Comparison of ENCODE assay signal across 8 cellular contexts in the genomic region with DNA sequence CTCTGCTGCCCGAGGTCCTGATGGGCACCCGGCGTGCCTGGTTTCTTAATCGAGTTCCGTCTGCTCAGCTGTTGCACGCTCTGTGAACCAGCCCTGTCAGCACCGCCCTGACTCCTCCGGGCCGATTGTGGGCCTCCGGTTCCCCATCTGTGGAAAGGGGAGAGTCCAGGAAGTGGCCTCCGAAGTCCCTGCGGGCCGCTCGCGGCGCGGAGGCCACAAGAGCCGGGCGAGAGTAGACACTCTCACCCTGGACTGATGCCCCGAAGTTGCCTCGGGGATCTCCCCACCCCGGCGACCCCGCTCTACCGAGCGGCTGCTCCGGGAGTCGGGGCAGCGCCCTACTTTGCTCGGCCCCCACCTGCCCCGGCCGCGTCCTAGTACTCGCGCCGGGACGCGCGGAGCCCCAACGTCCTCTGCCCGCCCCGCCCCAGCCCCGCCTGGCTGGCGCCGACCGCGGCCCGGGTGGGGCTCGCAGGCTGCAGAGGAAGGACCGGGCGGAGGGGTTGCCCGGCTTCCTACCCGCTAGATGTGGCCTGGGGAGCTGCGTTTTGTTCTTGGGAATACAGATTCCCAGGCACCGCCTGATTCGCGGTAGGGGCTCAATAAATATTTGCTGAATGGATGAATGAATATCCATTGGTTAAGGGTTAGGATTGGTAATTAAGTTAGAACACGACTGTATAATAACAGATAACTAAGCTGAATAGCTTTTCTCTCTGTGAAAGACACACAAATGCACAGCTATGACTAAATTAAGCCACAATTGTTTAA. TPM values are rescaled to one million over a fixed set of nuclear protein-coding genes. Genes with fewer than 3 reads are reported as not detected.
DNase-seq lines count a peak whose midpoint lies in the region; ATAC-seq, FAIRE-seq and TF ChIP-seq lines count a peak whose summit lies in the region.

No MANE protein-coding gene starts in this region.

- H3K9ac ChIP-seq in endothelial cell of umbilical vein (replicated peaks; ENCODE audit: extremely low read depth, insufficient read depth, low read length): peak overlapping the region; percentile 77

- H3K36me3 ChIP-seq in endothelial cell of umbilical vein (ENCODE audit: control insufficient read depth in 2 of 2, extremely low read depth in 1 of 2, insufficient read depth in 2 of 2, low read length in 2 of 2): no peaks in the 10 kb centered on the region

- no peaks in the 10 kb centered on the region for H4K20me1 ChIP-seq in endothelial cell of umbilical vein (replicated peaks; ENCODE audit: control insufficient read depth, extremely low read depth, insufficient read depth, low read length)

- peak overlapping the region; percentile 91 for H3K4me2 ChIP-seq in endothelial cell of umbilical vein (ENCODE audit: insufficient read depth, low read length)

- DNase-seq in Calu3 (peak; percentile 70), HK-2 (ENCODE audit: unreplicated experiment) (peak; percentile 84), NCI-H774 (lab: John Stamatoyannopoulos, UW) (peak; percentile 80), endothelial cell of umbilical vein (ENCODE audit: low read depth, low spot score) (peak; percentile 62), midbrain (lab: John Stamatoyannopoulos, UW) (peak; percentile 56)
- DNase-seq in activated CD8-positive, alpha-beta T cell treated with anti-CD3 and anti-CD28 coated beads, Interleukin-2, amount 10 ng/mL, durations not matched to agents 7 days and 5 days: peak; percentile 80
- DNase-seq in stimulated activated naive B cell treated with anti-CD40 and anti-IgM and Interleukin-4, amounts not matched to agents 10 μg/mL and 1 μg/mL and 100 μg/mL, for 72 hours: peak; percentile 64

- peaks cover 33% of the 10 kb centered on the region for H3K36me3 Mint-ChIP-seq in Calu3 (ENCODE audit: insufficient read depth, unreplicated experiment)
- peaks cover 10% of the 10 kb centered on the region for H3K36me3 Mint-ChIP-seq in activated CD8-positive, alpha-beta T cell treated with anti-CD3 and anti-CD28 coated beads, Interleukin-2, amount 10 ng/mL, durations not matched to agents 7 days and 5 days (ENCODE audit: low read depth)
- H3K36me3 Mint-ChIP-seq in stimulated activated naive B cell treated with anti-CD40 and anti-IgM and Interleukin-4, amounts not matched to agents 10 μg/mL and 1 μg/mL and 100 μg/mL, for 72 hours: peaks cover 4% of the 10 kb centered on the region in 2 donors

- H3K4me3 ChIP-seq in endothelial cell of umbilical vein (replicated peaks in 1 of 3; ENCODE audit: insufficient read depth in 1 of 3, low read depth in 1 of 3, low read length in 3 of 3): peak overlapping the region; percentile 39 to 75 (median 50)

- H3K4me1 Mint-ChIP-seq in Calu3 (ENCODE audit: low read depth, unreplicated experiment): peaks cover 13% of the 10 kb centered on the region
- peaks cover 36% of the 10 kb centered on the region for H3K4me1 Mint-ChIP-seq in activated CD8-positive, alpha-beta T cell treated with anti-CD3 and anti-CD28 coated beads, Interleukin-2, amount 10 ng/mL, durations not matched to agents 7 days and 5 days (ENCODE audit: low read depth)
- H3K4me1 Mint-ChIP-seq in stimulated activated naive B cell treated with anti-CD40 and anti-IgM and Interleukin-4, amounts not matched to agents 10 μg/mL and 1 μg/mL and 100 μg/mL, for 72 hours: peaks cover 12 to 36% of the 10 kb centered on the region in 2 donors

- peak; percentile 16 for ATAC-seq in GM19468 (IDR thresholded peaks at IDR 0.05; ENCODE audit: extremely low read depth, unreplicated experiment)
- ATAC-seq in activated CD8-positive, alpha-beta T cell treated with anti-CD3 and anti-CD28 coated beads, Interleukin-2, amount 10 ng/mL, durations not matched to agents 7 days and 5 days: peak; percentile 48
- ATAC-seq in stimulated activated naive B cell treated with anti-CD40 and anti-IgM and Interleukin-4, amounts not matched to agents 10 μg/mL and 1 μg/mL and 100 μg/mL, for 72 hours (replicated peaks): peak; percentile 49 to 56

- intact Hi-C loops in Calu3 (cut with micrococcal nuclease; ENCODE audit: unreplicated experiment) (loop anchor here (5.0 kb wide), 1 partner anchor 87 kb away; no protein-coding TSS in a partner anchor), endothelial cell of umbilical vein (cut with micrococcal nuclease) (loop anchor here (1.0 to 10.0 kb wide), 7 partner anchors 36 to 996 kb away; a partner anchor contains a TSS)

- no peaks in the 10 kb centered on the region for H3K27me3 Mint-ChIP-seq in Calu3 (ENCODE audit: unreplicated experiment)
- H3K27me3 Mint-ChIP-seq in activated CD8-positive, alpha-beta T cell treated with anti-CD3 and anti-CD28 coated beads, Interleukin-2, amount 10 ng/mL, durations not matched to agents 7 days and 5 days (ENCODE audit: low read depth): no peaks in the 10 kb centered on the region
- H3K27me3 Mint-ChIP-seq in stimulated activated naive B cell treated with anti-CD40 and anti-IgM and Interleukin-4, amounts not matched to agents 10 μg/mL and 1 μg/mL and 100 μg/mL, for 72 hours: no peaks in the 10 kb centered on the region

- H3K9me3 Mint-ChIP-seq in Calu3 (ENCODE audit: low read depth, unreplicated experiment): no peaks in the 10 kb centered on the region
- H3K9me3 Mint-ChIP-seq in activated CD8-positive, alpha-beta T cell treated with anti-CD3 and anti-CD28 coated beads, Interleukin-2, amount 10 ng/mL, durations not matched to agents 7 days and 5 days (ENCODE audit: insufficient read depth): no peaks in the 10 kb centered on the region
- no peaks in the 10 kb centered on the region for H3K9me3 Mint-ChIP-seq in stimulated activated naive B cell treated with anti-CD40 and anti-IgM and Interleukin-4, amounts not matched to agents 10 μg/mL and 1 μg/mL and 100 μg/mL, for 72 hours

- peak overlapping the region; percentile 69 for H3K4me3 Mint-ChIP-seq in Calu3 (ENCODE audit: low read depth, unreplicated experiment)
- H3K4me3 Mint-ChIP-seq in activated CD8-positive, alpha-beta T cell treated with anti-CD3 and anti-CD28 coated beads, Interleukin-2, amount 10 ng/mL, durations not matched to agents 7 days and 5 days: peak overlapping the region; percentile 86
- H3K4me3 Mint-ChIP-seq in stimulated activated naive B cell treated with anti-CD40 and anti-IgM and Interleukin-4, amounts not matched to agents 10 μg/mL and 1 μg/mL and 100 μg/mL, for 72 hours: peak overlapping the region; percentile 91 to 92

- H3K27ac Mint-ChIP-seq in Calu3 (ENCODE audit: unreplicated experiment): peak overlapping the region; percentile 93
- H3K27ac Mint-ChIP-seq in activated CD8-positive, alpha-beta T cell treated with anti-CD3 and anti-CD28 coated beads, Interleukin-2, amount 10 ng/mL, durations not matched to agents 7 days and 5 days: peak overlapping the region; percentile 91
- peak overlapping the region; percentile 91 for H3K27ac Mint-ChIP-seq in stimulated activated naive B cell treated with anti-CD40 and anti-IgM and Interleukin-4, amounts not matched to agents 10 μg/mL and 1 μg/mL and 100 μg/mL, for 72 hours

- no peaks in the 10 kb centered on the region for H3K27me3 ChIP-seq in endothelial cell of umbilical vein (ENCODE audit: control insufficient read depth in 2 of 2, insufficient read depth in 2 of 2, low read length in 2 of 2)

- TSS peak; percentile 83 for BruUV-seq in Calu3 (replicated peaks; lab: Mats Ljungman, UMichigan)
- BruUV-seq in endothelial cell of umbilical vein (replicated peaks; lab: Mats Ljungman, UMichigan): TSS peak; percentile 79

- no peaks in the 10 kb centered on the region for H3K9me1 ChIP-seq in endothelial cell of umbilical vein (replicated peaks; ENCODE audit: control insufficient read depth, extremely low read depth, insufficient read depth, low read length)

- no peak for TF ChIP-seq CTCF in Calu3 (IDR thresholded peaks at IDR 0.05; ENCODE audit: unreplicated experiment)
- no peak for TF ChIP-seq CTCF in endothelial cell of umbilical vein (IDR thresholded peaks at IDR 0.05; ENCODE audit: extremely low read depth in 1 of 2, insufficient read depth in 1 of 2, low read depth in 1 of 2, low read length in 2 of 2)

- FAIRE-seq in endothelial cell of umbilical vein (lab: Jason Lieb, UNC): no peak

- CTCF ChIA-PET in Calu3 (lab: Charles Lee): interaction anchor here (0.8 kb wide), 1 partner anchor 93 kb away, joined by 3 read pairs; no protein-coding TSS in a partner anchor
- CTCF ChIA-PET in activated CD8-positive, alpha-beta T cell treated with anti-CD3 and anti-CD28 coated beads, Interleukin-2, amount 10 ng/mL, durations not matched to agents 7 days and 5 days (lab: Charles Lee): no interaction called here
- CTCF ChIA-PET in endothelial cell of umbilical vein (lab: Charles Lee): interaction anchor here (1.3 kb wide), 1 partner anchor 91 kb away, joined by 5 read pairs; no protein-coding TSS in a partner anchor

- peak; percentile 40 for TF ChIP-seq POLR2A in endothelial cell of umbilical vein (IDR thresholded peaks at IDR 0.05; ENCODE audit: low read depth, low read length)

- peaks cover 27% of the 10 kb centered on the region for H3K4me1 ChIP-seq in endothelial cell of umbilical vein (ENCODE audit: control insufficient read depth, extremely low read depth, insufficient read depth, low read length)

- POLR2A ChIA-PET in activated CD8-positive, alpha-beta T cell treated with anti-CD3 and anti-CD28 coated beads, Interleukin-2, amount 10 ng/mL, durations not matched to agents 7 days and 5 days (lab: Charles Lee): interaction anchor here (0.5 to 2.5 kb wide), 4 partner anchors 20 to 470 kb away, joined by 4 to 9 read pairs (median 4); a partner anchor contains a TSS
- POLR2A ChIA-PET in endothelial cell of umbilical vein (lab: Charles Lee): no interaction called here

- H3K79me2 ChIP-seq in endothelial cell of umbilical vein (ENCODE audit: control insufficient read depth, insufficient read depth, low read length): peaks cover 28% of the 10 kb centered on the region

- no peaks in the 10 kb centered on the region for H3K9me3 ChIP-seq in endothelial cell of umbilical vein (replicated peaks; ENCODE audit: control insufficient read depth, insufficient read depth, low read length)

- H3K27ac ChIP-seq in endothelial cell of umbilical vein (ENCODE audit: insufficient read depth, low read depth, low read length): peak overlapping the region; percentile 92

- dilution Hi-C loops in endothelial cell of umbilical vein (cut with MboI; ENCODE audit: extremely low pct_ligation_motif_present, low sequenced_read_pairs): no loop called here

- H2AFZ ChIP-seq in endothelial cell of umbilical vein (ENCODE audit: low read depth, low read length): peak overlapping the region; percentile 18

RNA-seq across cellular contexts. Expression of a gene that starts 0.9 kb away (rescaled TPM):
- total RNA-seq in Calu3 (2022) (8.6 and 9.6 TPM in 2 replicates), endothelial cell of umbilical vein (8.6 and 10.0 TPM in 2 replicates)
- total RNA-seq in activated CD8-positive, alpha-beta T cell treated with anti-CD3 and anti-CD28 coated beads, Interleukin-2, amount 10 ng/mL, durations not matched to agents 7 days and 5 days: 10 to 100 TPM; 37.1 to 38.4 TPM
- 1.2 and 1.7 TPM in 2 replicates for polyA plus RNA-seq in endothelial cell of umbilical vein
- polyA plus RNA-seq in endothelial cell of umbilical vein (2011; cell fraction: cytosol; rRNA removed): 2.0 and 2.1 TPM in 2 replicates
- 4.0 and 5.4 TPM in 2 replicates for polyA plus RNA-seq in endothelial cell of umbilical vein (2011; cell fraction: nucleus; rRNA removed)
- 1.5 and 3.0 TPM in 2 replicates for polyA plus RNA-seq in endothelial cell of umbilical vein (2012)
- 2.2 and 2.7 TPM in 2 replicates for polyA minus RNA-seq in endothelial cell of umbilical vein
- 20.9 TPM for polyA minus RNA-seq in endothelial cell of umbilical vein (2011; cell fraction: cytosol; rRNA and poly(A)+ RNA removed)
- 3.6 and 3.8 TPM in 2 replicates for polyA minus RNA-seq in endothelial cell of umbilical vein (2011; cell fraction: nucleus; rRNA and poly(A)+ RNA removed)

RNA-seq across cellular contexts. Expression of a gene that starts 30.9 kb away (rescaled TPM):
- total RNA-seq in Calu3 (2022) (9.8 and 11.6 TPM in 2 replicates), endothelial cell of umbilical vein (11.1 and 11.7 TPM in 2 replicates)
- total RNA-seq in activated CD8-positive, alpha-beta T cell treated with anti-CD3 and anti-CD28 coated beads, Interleukin-2, amount 10 ng/mL, durations not matched to agents 7 days and 5 days: 1 to 10 TPM; 4.1 to 5.0 TPM
- 3.0 and 4.6 TPM in 2 replicates for polyA plus RNA-seq in endothelial cell of umbilical vein
- 6.9 and 8.0 TPM in 2 replicates for polyA plus RNA-seq in endothelial cell of umbilical vein (2011; cell fraction: cytosol; rRNA removed)
- 6.4 and 7.8 TPM in 2 replicates for polyA plus RNA-seq in endothelial cell of umbilical vein (2011; cell fraction: nucleus; rRNA removed)
- 10.7 and 11.3 TPM in 2 replicates for polyA plus RNA-seq in endothelial cell of umbilical vein (2012)
- 2.1 and 2.8 TPM in 2 replicates for polyA minus RNA-seq in endothelial cell of umbilical vein
- polyA minus RNA-seq in endothelial cell of umbilical vein (2011; cell fraction: cytosol; rRNA and poly(A)+ RNA removed): 1.3 TPM
- 1.3 and 1.6 TPM in 2 replicates for polyA minus RNA-seq in endothelial cell of umbilical vein (2011; cell fraction: nucleus; rRNA and poly(A)+ RNA removed)

RNA-seq across cellular contexts. Expression of a gene that starts 35.6 kb away (rescaled TPM):
- total RNA-seq in Calu3 (2022) (20.1 and 21.6 TPM in 2 replicates), endothelial cell of umbilical vein (28.4 and 29.9 TPM in 2 replicates)
- total RNA-seq in activated CD8-positive, alpha-beta T cell treated with anti-CD3 and anti-CD28 coated beads, Interleukin-2, amount 10 ng/mL, durations not matched to agents 7 days and 5 days: 1 to 10 TPM; 4.2 to 4.3 TPM
- 15.6 and 21.1 TPM in 2 replicates for polyA plus RNA-seq in endothelial cell of umbilical vein
- polyA plus RNA-seq in endothelial cell of umbilical vein (2011; cell fraction: cytosol; rRNA removed): 24.1 and 24.2 TPM in 2 replicates
- 22.2 and 23.3 TPM in 2 replicates for polyA plus RNA-seq in endothelial cell of umbilical vein (2011; cell fraction: nucleus; rRNA removed)
- polyA plus RNA-seq in endothelial cell of umbilical vein (2012): 33.7 and 37.9 TPM in 2 replicates
- polyA minus RNA-seq in endothelial cell of umbilical vein: 11.1 and 16.6 TPM in 2 replicates
- 5.9 TPM for polyA minus RNA-seq in endothelial cell of umbilical vein (2011; cell fraction: cytosol; rRNA and poly(A)+ RNA removed)
- polyA minus RNA-seq in endothelial cell of umbilical vein (2011; cell fraction: nucleus; rRNA and poly(A)+ RNA removed): 12.8 and 15.9 TPM in 2 replicates

Comparison
In these comparisons a context has a peak if more than half of its experiments do, and no peak if none do; other contexts are left out.
1. Peak in every context shown above with its lines: DNase-seq, ATAC-seq, H3K4me3 ChIP-seq and H3K27ac ChIP-seq.